ENCODE assay signal across 8 cellular contexts in the genomic region with DNA sequence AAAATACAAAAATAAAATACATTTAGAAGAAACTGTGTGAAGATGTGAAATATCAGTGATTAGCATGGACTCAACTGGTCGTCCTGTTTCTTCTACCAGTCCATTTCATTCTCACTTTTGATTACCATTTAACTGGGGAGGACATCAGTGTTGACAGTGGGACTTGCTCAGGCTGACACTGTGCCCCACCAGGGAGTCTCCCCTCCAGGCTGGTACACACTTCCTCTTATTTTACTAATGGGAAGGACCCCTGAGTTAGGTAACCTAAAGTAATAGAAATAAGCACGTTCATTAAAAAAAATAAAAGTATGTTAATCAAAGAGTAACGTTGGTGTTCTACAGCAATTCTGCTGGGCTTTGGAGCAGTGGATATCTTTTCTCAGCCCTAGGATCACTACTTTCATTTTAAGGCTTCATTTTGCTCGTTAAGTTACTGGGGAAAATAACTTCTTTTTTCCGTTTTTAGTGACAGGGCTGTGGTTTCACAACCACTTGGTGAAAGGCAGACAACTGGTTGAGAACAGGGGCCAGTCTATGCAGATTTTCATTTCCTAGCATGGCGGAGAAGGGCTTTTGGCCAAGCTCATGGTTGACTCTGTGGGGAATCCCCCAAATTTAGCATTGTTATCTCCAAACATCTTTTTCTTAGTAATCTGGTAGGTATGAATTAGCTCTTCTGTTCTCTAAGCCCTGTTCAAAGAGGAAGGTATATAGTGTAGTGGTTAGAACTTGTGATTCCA.
A peak's percentile ranks its signal among the peaks of the same experiment; 100 is the strongest.
DNase-seq lines count a peak whose midpoint lies in the region; ATAC-seq and TF ChIP-seq lines count a peak whose summit lies in the region.

No MANE protein-coding gene starts in this region.

- DNase-seq in GM06990 (ENCODE audit: extremely low read depth, insufficient read length) (peak; percentile 64), NB4 (ENCODE audit: low read depth) (peak; percentile 89), activated T-helper 1 cell treated with Interleukin-2 at 50 U/mL for 16 hours (ENCODE audit: low read depth) (peak; percentile 21), NCI-H1694 (lab: John Stamatoyannopoulos, UW) (no peak), cerebellar nuclear complex (lab: John Stamatoyannopoulos, UW) (no peak), hippocampal formation (lab: John Stamatoyannopoulos, UW) (no peak)
- DNase-seq in stimulated activated CD4-positive, alpha-beta T cell treated with anti-CD3 and anti-CD28 coated beads, Interleukin-1b, Interleukin-23, amount 100 ng/mL, for 24 hours (ENCODE audit: low read depth in 4 of 4, low spot score in 1 of 4): peak in 3 of 4 experiments; percentile 18 to 44 (median 29)

- ATAC-seq in GM21786 (IDR thresholded peaks at IDR 0.05; ENCODE audit: unreplicated experiment): peak; percentile 66

- TF ChIP-seq CTCF in GM06990 (IDR thresholded peaks at IDR 0.05; ENCODE audit: insufficient read depth, low read length, poor library complexity, severe bottlenecking) (no peak), NB4 (IDR thresholded peaks at IDR 0.05; ENCODE audit: low read depth, low read length) (no peak)

- H3K4me3 ChIP-seq in GM06990 (replicated peaks; ENCODE audit: low read depth, low read length) (peak overlapping the region; percentile 89), NB4 (ENCODE audit: low read depth, low read length) (peak overlapping the region; percentile 82)

- TF ChIP-seq POLR2A in NB4 (IDR thresholded peaks at IDR 0.05; ENCODE audit: extremely low read depth, insufficient read length): no peak

- H3K36me3 ChIP-seq in GM06990 (ENCODE audit: control insufficient read depth, insufficient read depth, low read length): no peaks in the 10 kb centered on the region

- no peaks in the 10 kb centered on the region for H3K27me3 ChIP-seq in GM06990 (replicated peaks; ENCODE audit: control insufficient read depth, insufficient read depth, low read length)

Comparison
In these comparisons a context has a peak if more than half of its experiments do, and no peak if none do; other contexts are left out.
1. DNase-seq: peak in GM06990 (single experiment), NB4 (single experiment), activated T-helper 1 cell treated with Interleukin-2 at 50 U/mL for 16 hours (single experiment) and stimulated activated CD4-positive, alpha-beta T cell treated with anti-CD3 and anti-CD28 coated beads, Interleukin-1b, Interleukin-23, amount 100 ng/mL, for 24 hours (3 of 4); none in NCI-H1694 (single experiment), cerebellar nuclear complex (0 of 2) and hippocampal formation (0 of 2).